In the genomic region with DNA sequence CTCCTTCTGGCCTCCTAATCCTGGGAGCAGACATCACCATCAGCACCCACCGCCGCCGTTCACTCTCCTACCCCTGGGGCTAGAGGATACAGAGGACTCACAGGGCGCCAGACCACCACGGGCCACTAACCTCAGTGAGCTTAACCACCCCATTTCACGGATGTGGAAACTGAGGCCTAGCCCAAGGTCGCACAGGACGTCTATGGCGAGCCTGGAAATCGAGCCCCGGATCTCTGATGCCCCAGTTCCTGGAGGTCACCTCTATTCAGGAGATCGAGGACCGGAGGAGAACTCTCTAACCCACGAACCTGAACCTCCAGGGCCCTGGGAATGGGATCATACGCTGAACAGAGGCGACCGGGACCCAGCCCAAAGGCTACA, we compare ENCODE assay signal across 8 cellular contexts. TPM values are rescaled to one million over a fixed set of nuclear protein-coding genes. Genes with fewer than 3 reads are reported as not detected.
A peak's percentile ranks its signal among the peaks of the same experiment; 100 is the strongest.
DNase-seq lines count a peak whose midpoint lies in the region; ATAC-seq and TF ChIP-seq lines count a peak whose summit lies in the region.

No MANE protein-coding gene starts in this region.

- H3K27ac Mint-ChIP-seq in central memory CD8-positive, alpha-beta T cell (ENCODE audit: low read depth): peak overlapping the region; percentile 99

- no peaks in the 10 kb centered on the region for H3K27me3 ChIP-seq in HUES64 (ENCODE audit: insufficient read depth, low read length)

- peaks cover 9% of the 10 kb centered on the region for H3K36me3 Mint-ChIP-seq in central memory CD8-positive, alpha-beta T cell (ENCODE audit: insufficient read depth)

- H3K9ac ChIP-seq in HUES64 (ENCODE audit: low read depth, low read length): peak overlapping the region; percentile 82

- peak overlapping the region; percentile 96 for H3K4me3 Mint-ChIP-seq in central memory CD8-positive, alpha-beta T cell

- DNase-seq in COLO668 (lab: John Stamatoyannopoulos, UW; ENCODE audit: unreplicated experiment): peak; percentile 26
- DNase-seq in central memory CD8-positive, alpha-beta T cell (ENCODE audit: low spot score in 2 of 2): no peak
- peak in 2 of 3 donors; percentile 55 to 64 for DNase-seq in mucosa of descending colon
- DNase-seq in SW 1271 (lab: John Stamatoyannopoulos, UW): no peak
- DNase-seq in NCI-H345 (lab: John Stamatoyannopoulos, UW): no peak

- TF ChIP-seq CTCF in mucosa of descending colon (IDR thresholded peaks at IDR 0.05): no peak

- peaks cover 18% of the 10 kb centered on the region for H3K36me3 ChIP-seq in HUES64 (ENCODE audit: insufficient read depth, low read length)
- H3K36me3 ChIP-seq in mucosa of descending colon (ENCODE audit: low read depth): no peaks in the 10 kb centered on the region

- H3K9me3 ChIP-seq in HUES64 (ENCODE audit: insufficient read depth, low read depth, low read length): no peaks in the 10 kb centered on the region
- no peaks in the 10 kb centered on the region for H3K9me3 ChIP-seq in mucosa of descending colon

- peaks cover 12% of the 10 kb centered on the region for H3K4me1 ChIP-seq in HUES64 (ENCODE audit: insufficient read depth, low read length)
- peaks cover 13% of the 10 kb centered on the region for H3K4me1 ChIP-seq in mucosa of descending colon (ENCODE audit: low read depth)

- 1% methylated on average over 17 of the region's 17 CpGs for WGBS in HUES64

- intact Hi-C loops in mucosa of descending colon (cut with DNase I, micrococcal nuclease): no loop called here

- peak overlapping the region; percentile 37 for H3K27ac ChIP-seq in HUES64 (ENCODE audit: low read depth, low read length)

- ATAC-seq in central memory CD8-positive, alpha-beta T cell (replicated peaks; ENCODE audit: extremely low read depth, poor library complexity, severe bottlenecking): no peak
- ATAC-seq in mucosa of descending colon (peak; percentile 2), HG03025 (IDR thresholded peaks at IDR 0.05; ENCODE audit: low FRiP score, unreplicated experiment) (no peak), HG03378 (IDR thresholded peaks at IDR 0.05; ENCODE audit: unreplicated experiment) (no peak)

- H3K4me3 ChIP-seq in HUES64 (ENCODE audit: low read length) (peak overlapping the region; percentile 86), mucosa of descending colon (peak overlapping the region; percentile 57)

- H3K4me1 Mint-ChIP-seq in central memory CD8-positive, alpha-beta T cell: peaks cover 22% of the 10 kb centered on the region

- no peaks in the 10 kb centered on the region for H3K9me3 Mint-ChIP-seq in central memory CD8-positive, alpha-beta T cell

- H3K27me3 Mint-ChIP-seq in central memory CD8-positive, alpha-beta T cell: no peaks in the 10 kb centered on the region

RNA-seq across cellular contexts. Expression of a gene that starts 0.3 kb away (rescaled TPM):
- 85.9 TPM for polyA plus RNA-seq in HUES64 (2013, experiment 1 of 2)
- polyA plus RNA-seq in HUES64 (2013, experiment 2 of 2): 75.9 TPM
- total RNA-seq in mucosa of descending colon: 10 to 100 TPM; 25.5 to 50.1 (median 49.9) TPM

RNA-seq across cellular contexts. Expression of a gene that starts 7.2 kb away (rescaled TPM):
- 0.15 TPM for polyA plus RNA-seq in HUES64 (2013, experiment 1 of 2)
- 0.44 TPM for polyA plus RNA-seq in HUES64 (2013, experiment 2 of 2)
- total RNA-seq in mucosa of descending colon: not detected

RNA-seq across cellular contexts. Expression of a gene that starts 14.7 kb away (rescaled TPM):
- polyA plus RNA-seq in HUES64 (2013, experiment 1 of 2): 8.7 TPM
- polyA plus RNA-seq in HUES64 (2013, experiment 2 of 2): 10.2 TPM
- total RNA-seq in mucosa of descending colon: 10 to 100 TPM in 1 of 3 donors, 1 to 10 TPM in 2; 8.3 to 22.6 (median 9.9) TPM

RNA-seq across cellular contexts. Expression of a gene that starts 37.3 kb away (rescaled TPM):
- 32.1 TPM for polyA plus RNA-seq in HUES64 (2013, experiment 1 of 2)
- polyA plus RNA-seq in HUES64 (2013, experiment 2 of 2): 45.3 TPM
- total RNA-seq in mucosa of descending colon: 10 to 100 TPM; 26.1 to 57.3 (median 53.9) TPM

Comparison
In these comparisons a context has a peak if more than half of its experiments do, and no peak if none do; other contexts are left out.
1. DNase-seq: peak in COLO668 (single experiment) and mucosa of descending colon (2 of 3); none in central memory CD8-positive, alpha-beta T cell (0 of 2), SW 1271 (0 of 2) and NCI-H345 (single experiment).